ENCODE assay signal across 8 cellular contexts in genomic region chr13:102598061-102598460, GRCh38. TPM values are rescaled to one million over a fixed set of nuclear protein-coding genes. Genes with fewer than 3 reads are reported as not detected.
DNase-seq lines count a peak whose midpoint lies in the region; ATAC-seq and TF ChIP-seq lines count a peak whose summit lies in the region.

No MANE protein-coding gene starts in this region.

- H3K4me2 ChIP-seq in mammary epithelial cell (ENCODE audit: insufficient read depth, low read depth, low read length) = peak overlapping the region; percentile 71

- peak overlapping the region; percentile 81 to 97 (median 91) for H3K4me3 ChIP-seq in mammary epithelial cell (replicated peaks in 1 of 3; ENCODE audit: insufficient read depth in 1 of 3, low read depth in 2 of 3, low read length in 3 of 3)
- H3K4me3 ChIP-seq in mucosa of rectum (ENCODE audit: low read length in 2 of 2) = peak overlapping the region; percentile 93 to 96

- peak overlapping the region; percentile 94 for H3K27ac ChIP-seq in mammary epithelial cell (ENCODE audit: insufficient read depth, low read depth, low read length)
- H3K27ac ChIP-seq in mucosa of rectum (ENCODE audit: low read depth in 2 of 2, low read length in 2 of 2) = no peak overlapping the region

- in situ Hi-C loops in mammary epithelial cell (cut with MboI; ENCODE audit: low sequenced_read_pairs in 2 of 2) = loop anchor here (5.0 to 10.0 kb wide), 2 partner anchors 124 to 127 kb away; no protein-coding TSS in a partner anchor

- CTCF ChIA-PET in mammary epithelial cell (lab: Charles Lee; ENCODE audit: low non-redundant PET) = no interaction called here

- intact Hi-C loops in mammary epithelial cell (cut with micrococcal nuclease) = no loop called here

- no peaks in the 10 kb centered on the region for H3K27me3 ChIP-seq in mammary epithelial cell (ENCODE audit: insufficient read depth, low read length)
- no peaks in the 10 kb centered on the region for H3K27me3 ChIP-seq in mucosa of rectum (ENCODE audit: control insufficient read depth in 2 of 2, insufficient read depth in 2 of 2, low read length in 2 of 2)

- DNase-seq in AG08396 (ENCODE audit: low spot score) (peak; percentile 14), HT-29 (ENCODE audit: low spot score) (peak; percentile 35), mammary epithelial cell (peak; percentile 25), DMS53 (lab: John Stamatoyannopoulos, UW) (no peak), Ammon's horn (ENCODE audit: low spot score) (no peak)
- no peak for DNase-seq in NK-92 treated with Interleukin-12 subunit alpha and Interleukin-12 subunit beta, amount 100 ng/mL, for 24 hours (lab: John Stamatoyannopoulos, UW)

- no peaks in the 10 kb centered on the region for H3K36me3 ChIP-seq in mammary epithelial cell (ENCODE audit: insufficient read depth, low read length)
- H3K36me3 ChIP-seq in mucosa of rectum (ENCODE audit: control insufficient read depth in 2 of 2, insufficient read depth in 2 of 2, low read length in 2 of 2) = peaks cover 0 to 4% of the 10 kb centered on the region in 2 donors

- H3K4me1 ChIP-seq in mammary epithelial cell (ENCODE audit: insufficient read depth, low read length) (peaks cover 10% of the 10 kb centered on the region), mucosa of rectum (ENCODE audit: control insufficient read depth in 2 of 2, insufficient read depth in 2 of 2, low read length in 2 of 2) (peaks cover 8 to 11% of the 10 kb centered on the region in 2 donors)

- H3K9me3 ChIP-seq in mammary epithelial cell (replicated peaks; ENCODE audit: insufficient read depth, low read length) (no peaks in the 10 kb centered on the region), mucosa of rectum (ENCODE audit: control insufficient read depth in 2 of 2, low read length in 2 of 2) (no peaks in the 10 kb centered on the region)

- peaks cover 78% of the 10 kb centered on the region for H3K79me2 ChIP-seq in mammary epithelial cell (ENCODE audit: insufficient read depth, low read length)

- no peaks in the 10 kb centered on the region for H4K20me1 ChIP-seq in mammary epithelial cell (ENCODE audit: insufficient read depth, low read length)

- dilution Hi-C loops in mammary epithelial cell (cut with HindIII; ENCODE audit: low sequenced_read_pairs) = no loop called here

- ATAC-seq in HG03460 (IDR thresholded peaks at IDR 0.05; ENCODE audit: unreplicated experiment) = no peak

- H2AFZ ChIP-seq in mammary epithelial cell (ENCODE audit: low read depth, low read length) = no peak overlapping the region

- BruUV-seq in mammary epithelial cell (replicated peaks; lab: Mats Ljungman, UMichigan) = no TSS peak

- H3K9ac ChIP-seq in mammary epithelial cell (ENCODE audit: insufficient read depth, low read length) (peak overlapping the region; percentile 85), mucosa of rectum (ENCODE audit: low read depth in 1 of 2, low read length in 2 of 2) (peak overlapping the region; percentile 84 to 99)

- no peak for TF ChIP-seq CTCF in mammary epithelial cell (conservative IDR thresholded peaks at IDR 0.05 in 1 of 2, IDR thresholded peaks at IDR 0.05 in 1 of 2; ENCODE audit: extremely low read depth in 1 of 2, insufficient read depth in 1 of 2, low read depth in 1 of 2, low read length in 2 of 2)

- 1% methylated on average over 6 of the region's 6 CpGs for WGBS in mammary epithelial cell (ENCODE audit: low coverage, missing lambda C conversion rate)

RNA-seq across cellular contexts. Expression of gene TPP2, which starts 1.3 kb away (rescaled TPM):
- total RNA-seq in HT-29 (2014; rRNA removed; shearing (Covaris generic)) = 19.5 and 23.5 TPM in 2 replicates
- total RNA-seq in mammary epithelial cell = 10 to 100 TPM; 42.8 to 46.5 TPM
- 19.2 TPM for polyA plus RNA-seq in mammary epithelial cell
- 37.5 TPM for polyA minus RNA-seq in mammary epithelial cell

Comparison
In these comparisons a context has a peak if more than half of its experiments do, and no peak if none do; other contexts are left out.
1. DNase-seq: peak in AG08396 (single experiment), HT-29 (single experiment) and mammary epithelial cell (single experiment); none in NK-92 treated with Interleukin-12 subunit alpha and Interleukin-12 subunit beta, amount 100 ng/mL, for 24 hours (single experiment), DMS53 (single experiment) and Ammon's horn (single experiment).